ENCODE assay signal across 8 cellular contexts in the genomic region with DNA sequence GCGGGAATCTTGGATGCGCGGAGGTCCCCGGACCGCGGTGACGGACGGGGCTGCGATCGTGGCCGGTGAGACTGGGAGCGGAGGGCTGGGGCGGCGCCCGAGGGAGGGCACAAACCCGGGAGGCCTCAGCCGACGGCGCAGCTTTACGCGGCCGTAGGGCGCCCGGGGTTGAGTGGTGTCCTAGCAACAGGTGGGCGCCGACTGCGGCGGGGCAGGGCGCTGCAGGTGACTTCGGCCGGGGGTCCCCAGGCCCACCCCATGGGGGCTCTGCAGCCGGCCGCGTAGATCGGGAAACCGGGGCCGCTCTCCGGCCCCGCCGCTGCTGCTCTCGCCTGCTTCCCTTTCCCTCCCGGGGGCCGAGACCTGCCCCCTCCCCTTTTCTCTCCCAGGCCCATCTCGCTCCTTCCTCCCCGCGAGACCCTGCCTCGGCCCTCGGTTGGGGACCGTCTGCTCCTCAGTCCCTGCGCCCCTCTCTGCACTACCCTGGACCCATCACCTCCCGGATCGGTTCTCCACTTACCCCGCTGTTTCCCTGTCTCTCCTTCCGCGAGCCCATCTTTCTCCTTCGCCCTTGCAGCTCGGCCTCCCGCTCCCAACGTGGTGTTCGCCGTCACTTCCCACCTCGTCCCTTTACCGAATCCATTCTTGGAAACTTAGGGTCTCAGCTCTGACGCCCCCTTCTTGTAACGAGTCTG. TPM values are rescaled to one million over a fixed set of nuclear protein-coding genes. Genes with fewer than 3 reads are reported as not detected.
A peak's percentile ranks its signal among the peaks of the same experiment; 100 is the strongest.
DNase-seq lines count a peak whose midpoint lies in the region; ATAC-seq, FAIRE-seq and TF ChIP-seq lines count a peak whose summit lies in the region.

No MANE protein-coding gene starts in this region.

- H3K9me3 ChIP-seq in left lung (no peaks in the 10 kb centered on the region), stomach smooth muscle (ENCODE audit: control insufficient read depth in 2 of 2, low read length in 2 of 2) (no peaks in the 10 kb centered on the region), SJCRH30 (replicated peaks) (no peaks in the 10 kb centered on the region)

- peak overlapping the region; percentile 51 for H3K4me3 ChIP-seq in brain microvascular endothelial cell (ENCODE audit: low read depth, low read length)
- peak overlapping the region; percentile 27 to 45 for H3K4me3 ChIP-seq in left lung
- H3K4me3 ChIP-seq in stomach smooth muscle (ENCODE audit: low read length in 2 of 2) = peak overlapping the region; percentile 57 to 73
- no peak overlapping the region for H3K4me3 ChIP-seq in SJCRH30

- H3K4me1 ChIP-seq in left lung (peaks cover 8 to 14% of the 10 kb centered on the region in 2 donors), stomach smooth muscle (ENCODE audit: control insufficient read depth, insufficient read depth, low read length) (peaks cover 9% of the 10 kb centered on the region), SJCRH30 (no peaks in the 10 kb centered on the region)

- FAIRE-seq in HTR-8/SVneo (lab: Jason Lieb, UNC) = peak; percentile 88

- intact Hi-C loops in left lung (cut with DNase I) = no loop called here

- peak; percentile 71 to 73 for ATAC-seq in activated CD4-positive, CD25-positive, alpha-beta regulatory T cell treated with anti-CD3 and anti-CD28 coated beads, Interleukin-2, amount 50 U/mL, for 24 hours
- peak; percentile 84 for ATAC-seq in left lung

- no peaks in the 10 kb centered on the region for H3K36me3 ChIP-seq in brain microvascular endothelial cell (replicated peaks)
- no peaks in the 10 kb centered on the region for H3K36me3 ChIP-seq in left lung
- no peaks in the 10 kb centered on the region for H3K36me3 ChIP-seq in stomach smooth muscle (ENCODE audit: control insufficient read depth in 2 of 2, insufficient read depth in 2 of 2, low read length in 2 of 2)
- H3K36me3 ChIP-seq in SJCRH30 = no peaks in the 10 kb centered on the region

- H3K27ac ChIP-seq in brain microvascular endothelial cell (no peak overlapping the region), left lung (no peak overlapping the region), stomach smooth muscle (ENCODE audit: low read length) (no peak overlapping the region), SJCRH30 (no peak overlapping the region)

- TF ChIP-seq CTCF in brain microvascular endothelial cell (IDR thresholded peaks at IDR 0.05; ENCODE audit: low read depth, low read length, missing control alignments) (no peak), left lung (IDR thresholded peaks at IDR 0.05) (no peak)

- in situ Hi-C loops in brain microvascular endothelial cell (cut with HindIII; ENCODE audit: low pct_ligation_motif_present, low sequenced_read_pairs) = no loop called here

- H3K27me3 ChIP-seq in brain microvascular endothelial cell (replicated peaks) (peaks cover 19% of the 10 kb centered on the region), left lung (peaks cover 33 to 68% of the 10 kb centered on the region in 2 donors), stomach smooth muscle (ENCODE audit: control insufficient read depth in 1 of 2, insufficient read depth in 2 of 2, low read length in 2 of 2) (peaks cover 17 to 18% of the 10 kb centered on the region in 2 donors), SJCRH30 (no peaks in the 10 kb centered on the region)

- peak overlapping the region; percentile 17 to 36 for H3K9ac ChIP-seq in stomach smooth muscle (ENCODE audit: low read length in 2 of 2)

- no peak for DNase-seq in activated CD4-positive, CD25-positive, alpha-beta regulatory T cell (lab: John Stamatoyannopoulos, UW)
- no peak for DNase-seq in HTR-8/SVneo (ENCODE audit: insufficient read length, low spot score)
- no peak for DNase-seq in brain microvascular endothelial cell
- peak in 1 of 2 donors; percentile 87 for DNase-seq in left lung
- DNase-seq in GF-D8 (lab: John Stamatoyannopoulos, UW) = no peak
- no peak for DNase-seq in SJCRH30

RNA-seq across cellular contexts. Expression of gene ACBD5, which starts 18.4 kb away (rescaled TPM):
- total RNA-seq in left lung = 10 to 100 TPM; 25.6 to 26.3 TPM
- total RNA-seq in SJCRH30 (2014; rRNA removed; shearing (Covaris generic)) = 19.2 and 21.1 TPM in 2 replicates
